21 cellular contexts compared by ENCODE assay signal in genomic region chr17:30886187-30886586, GRCh38. TPM values are rescaled to one million over a fixed set of nuclear protein-coding genes. Genes with fewer than 3 reads are reported as not detected.
DNase-seq lines count a peak whose midpoint lies in the region; ATAC-seq, FAIRE-seq and TF ChIP-seq lines count a peak whose summit lies in the region.
"Had no signal": no experiment of that assay in that cellular context is flagged by ENCODE, and none has a peak within 500 bp of the region (broad histone marks: within the 10 kb centered on the region; RNA-seq: fewer than 3 reads in every experiment).

No MANE protein-coding gene starts in this region.

- no peaks in the 10 kb centered on the region for H3K4me1 ChIP-seq in A549
- H3K4me1 ChIP-seq: BE2C, BLaER1 had no signal

- no peak for ATAC-seq in A549
- ATAC-seq in GM19467 (IDR thresholded peaks at IDR 0.05; ENCODE audit: unreplicated experiment): no peak
- ATAC-seq in GM18505 (IDR thresholded peaks at IDR 0.05; ENCODE audit: unreplicated experiment): no peak

- no peak overlapping the region for H3K4me3 Mint-ChIP-seq in osteocyte (ENCODE audit: unreplicated experiment)
- H3K4me3 Mint-ChIP-seq: CD14-positive monocyte; CD4-positive, alpha-beta memory T cell; CD4-positive, CD25-positive, alpha-beta regulatory T cell; CD8-positive, alpha-beta memory T cell had no signal

- FAIRE-seq in A549 (lab: Jason Lieb, UNC) (no peak), endometrium (lab: Jason Lieb, UNC) (peak; percentile 61), D721Med (lab: Jason Lieb, UNC) (no peak)
- FAIRE-seq: GM12891, GM18507 had no signal

- no peak overlapping the region for H3K27ac ChIP-seq in A549
- H3K27ac ChIP-seq: 22Rv1, BLaER1 had no signal

- no peaks in the 10 kb centered on the region for H3K9me3 ChIP-seq in A549
- H3K9me3 ChIP-seq: BE2C, BLaER1 had no signal

- DNase-seq in A549 (ENCODE audit: low read depth in 1 of 2, low spot score in 1 of 2) (no peak), osteocyte (ENCODE audit: extremely low spot score, unreplicated experiment) (peak; percentile 27), D721Med (ENCODE audit: insufficient read length, low spot score) (no peak)
- DNase-seq: ACHN; BE2C; C1 segment of cervical spinal cord; CD4-positive, alpha-beta memory T cell; CD4-positive, CD25-positive, alpha-beta regulatory T cell; CD8-positive, alpha-beta memory T cell; COR-L47; DMS79 treated with DMSO at 0.1 percent for 48 hours; GF-D8 had no signal

- TF ChIP-seq CTCF in A549 (IDR thresholded peaks at IDR 0.05) (no peak), osteocyte (IDR thresholded peaks at IDR 0.05) (no peak), D721Med (IDR thresholded peaks at IDR 0.05; ENCODE audit: insufficient read depth, missing control alignments) (no peak)

- no peak overlapping the region for H3K27ac Mint-ChIP-seq in osteocyte (ENCODE audit: unreplicated experiment)
- H3K27ac Mint-ChIP-seq: CD4-positive, alpha-beta memory T cell; CD4-positive, CD25-positive, alpha-beta regulatory T cell; CD8-positive, alpha-beta memory T cell had no signal

- no peaks in the 10 kb centered on the region for H3K9me3 Mint-ChIP-seq in osteocyte (ENCODE audit: unreplicated experiment)
- H3K9me3 Mint-ChIP-seq: CD4-positive, alpha-beta memory T cell; CD4-positive, CD25-positive, alpha-beta regulatory T cell; CD8-positive, alpha-beta memory T cell had no signal

- no peaks in the 10 kb centered on the region for H3K27me3 Mint-ChIP-seq in osteocyte (ENCODE audit: unreplicated experiment)
- H3K27me3 Mint-ChIP-seq: CD4-positive, alpha-beta memory T cell; CD4-positive, CD25-positive, alpha-beta regulatory T cell; CD8-positive, alpha-beta memory T cell had no signal

- no peak overlapping the region for H3K4me3 ChIP-seq in A549
- H3K4me3 ChIP-seq: BLaER1 had no signal

- POLR2A ChIA-PET in A549 (lab: Yijun Ruan, JAX): interaction anchor here (0.6 kb wide), 1 partner anchor 155 kb away, joined by 3 read pairs; no protein-coding TSS in a partner anchor

- H3K36me3 Mint-ChIP-seq in osteocyte (ENCODE audit: unreplicated experiment): no peaks in the 10 kb centered on the region
- H3K36me3 Mint-ChIP-seq: CD4-positive, CD25-positive, alpha-beta regulatory T cell had no signal

- TF ChIP-seq EP300 in A549 (IDR thresholded peaks at IDR 0.05): no peak

- H3K4me1 Mint-ChIP-seq in osteocyte (ENCODE audit: unreplicated experiment): no peaks in the 10 kb centered on the region
- H3K4me1 Mint-ChIP-seq: CD14-positive monocyte; CD4-positive, alpha-beta memory T cell; CD8-positive, alpha-beta memory T cell had no signal

- no peak overlapping the region for H3K4me2 ChIP-seq in A549
- H3K4me2 ChIP-seq: BLaER1 had no signal

- 89% methylated on average over 5 of the region's 5 CpGs for WGBS in A549 (ENCODE audit: missing lambda C conversion rate)

- TF ChIP-seq POLR2A in A549 (IDR thresholded peaks at IDR 0.05; ENCODE audit: low read length) (no peak), GM18505 (IDR thresholded peaks at IDR 0.05; ENCODE audit: borderline replicate concordance, extremely low read depth, insufficient read depth, insufficient read length) (no peak)

- CTCF ChIA-PET in A549 (lab: Yijun Ruan, JAX): interaction anchor here (0.8 to 1.9 kb wide), 2 partner anchors 12 to 640 kb away, joined by 3 to 6 read pairs; no protein-coding TSS in a partner anchor

- TF ChIP-seq RAD21 in A549 (conservative IDR thresholded peaks at IDR 0.05 in 1 of 2, IDR thresholded peaks at IDR 0.05 in 1 of 2): no peak

TF ChIP-seq in A549, 52 proteins besides CTCF, POLR2A, EP300 and RAD21:
- TF ChIP-seq ATOH8 (CRISPR knock-in tag; IDR thresholded peaks at IDR 0.05; ENCODE audit: low read depth) (no peak), RNF2 (IDR thresholded peaks at IDR 0.05; ENCODE audit: borderline replicate concordance, low read depth) (no peak), BHLHE40 (IDR thresholded peaks at IDR 0.05; ENCODE audit: low read depth, low read length) (no peak), NPAS2 (CRISPR knock-in tag; IDR thresholded peaks at IDR 0.05; ENCODE audit: borderline replicate concordance) (no peak), ZC3H11A (IDR thresholded peaks at IDR 0.05) (peak; percentile 96), TFCP2L1 (CRISPR knock-in tag; IDR thresholded peaks at IDR 0.05) (no peak), NR3C1 (IDR thresholded peaks at IDR 0.05) (no peak), ESRRA (IDR thresholded peaks at IDR 0.05; ENCODE audit: borderline replicate concordance, low read length) (no peak)
- TF ChIP-seq, protein P1, sequence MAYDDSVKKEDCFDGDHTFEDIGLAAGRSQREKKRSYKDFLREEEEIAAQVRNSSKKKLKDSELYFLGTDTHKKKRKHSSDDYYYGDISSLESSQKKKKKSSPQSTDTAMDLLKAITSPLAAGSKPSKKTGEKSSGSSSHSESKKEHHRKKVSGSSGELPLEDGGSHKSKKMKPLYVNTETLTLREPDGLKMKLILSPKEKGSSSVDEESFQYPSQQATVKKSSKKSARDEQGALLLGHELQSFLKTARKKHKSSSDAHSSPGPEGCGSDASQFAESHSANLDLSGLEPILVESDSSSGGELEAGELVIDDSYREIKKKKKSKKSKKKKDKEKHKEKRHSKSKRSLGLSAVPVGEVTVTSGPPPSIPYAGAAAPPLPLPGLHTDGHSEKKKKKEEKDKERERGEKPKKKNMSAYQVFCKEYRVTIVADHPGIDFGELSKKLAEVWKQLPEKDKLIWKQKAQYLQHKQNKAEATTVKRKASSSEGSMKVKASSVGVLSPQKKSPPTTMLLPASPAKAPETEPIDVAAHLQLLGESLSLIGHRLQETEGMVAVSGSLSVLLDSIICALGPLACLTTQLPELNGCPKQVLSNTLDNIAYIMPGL (CRISPR knock-in tag; IDR thresholded peaks at IDR 0.05; ENCODE audit: borderline replicate concordance): no peak

RNA-seq across cellular contexts. Expression of gene TEFM, which starts 19.9 kb away (rescaled TPM):
- polyA plus RNA-seq in A549 (2011; rRNA removed): 25.3 and 27.5 TPM in 2 replicates
- 6.1 and 7.7 TPM in 2 replicates for polyA plus RNA-seq in A549 (2012; cell fraction: cytosol; rRNA removed)
- polyA plus RNA-seq in A549 (2012; cell fraction: nucleus; rRNA removed): 3.2 and 7.8 TPM in 2 replicates
- polyA plus RNA-seq in A549 (2017; fragmentation: RNase III; extraction: RNeasy Plus Mini Kit Qiagen cat#74134 plus additional on column Dnase treatment): 26.8 to 31.6 TPM (median 30.6 TPM) in 3 replicates
- 5.9 and 6.5 TPM in 2 replicates for polyA minus RNA-seq in A549 (2011; rRNA and poly(A)+ RNA removed)
- total RNA-seq in osteocyte: 9.8 and 15.5 TPM in 2 replicates

RNA-seq across cellular contexts. Expression of gene ADAP2, which starts 35.6 kb away (rescaled TPM):
- polyA plus RNA-seq in A549 (2011; rRNA removed): 4.5 and 5.0 TPM in 2 replicates
- polyA plus RNA-seq in A549 (2012; cell fraction: cytosol; rRNA removed): 3.4 and 4.1 TPM in 2 replicates
- 3.2 TPM in 2 replicates for polyA plus RNA-seq in A549 (2012; cell fraction: nucleus; rRNA removed)
- 3.3 to 3.9 TPM (median 3.7 TPM) in 3 replicates for polyA plus RNA-seq in A549 (2017; fragmentation: RNase III; extraction: RNeasy Plus Mini Kit Qiagen cat#74134 plus additional on column Dnase treatment)
- polyA minus RNA-seq in A549 (2011; rRNA and poly(A)+ RNA removed): 5.4 and 5.9 TPM in 2 replicates
- 0.31 and 0.62 TPM in 2 replicates for total RNA-seq in osteocyte
- total RNA-seq: A673 had no signal
- polyA plus RNA-seq: CD4-positive, alpha-beta memory T cell; CD4-positive, CD25-positive, alpha-beta regulatory T cell; CD8-positive, alpha-beta memory T cell had no signal

RNA-seq across cellular contexts. Expression of gene ATAD5, which starts 54.4 kb away (rescaled TPM):
- polyA plus RNA-seq in A549 (2011; rRNA removed) (6.3 and 9.5 TPM in 2 replicates), A549 (2017; fragmentation: RNase III; extraction: RNeasy Plus Mini Kit Qiagen cat#74134 plus additional on column Dnase treatment) (4.5 to 4.9 TPM (median 4.7 TPM) in 3 replicates)
- polyA plus RNA-seq in A549 (2012; cell fraction: cytosol; rRNA removed): 2.0 TPM in 2 replicates
- polyA plus RNA-seq in A549 (2012; cell fraction: nucleus; rRNA removed): 2.5 and 3.2 TPM in 2 replicates
- 2.6 and 3.1 TPM in 2 replicates for polyA minus RNA-seq in A549 (2011; rRNA and poly(A)+ RNA removed)
- total RNA-seq in osteocyte: 3.0 TPM in 2 replicates
